ENCODE assay signal across 23 cellular contexts in genomic region chr7:55154096-55154495, GRCh38.
"Had no signal": no experiment of that assay in that cellular context is flagged by ENCODE, and none has a peak within 500 bp of the region (broad histone marks: within the 10 kb centered on the region; RNA-seq: fewer than 3 reads in every experiment).

No MANE protein-coding gene starts in this region.

- DNase-seq: activated B cell treated with CpG ODN at 0.5 μM for 24 hours; activated CD4-positive, alpha-beta memory T cell treated with anti-CD3 and anti-CD28 coated beads for 36 hours; activated CD4-positive, alpha-beta T cell treated with anti-CD3 and anti-CD28 coated beads, Interleukin-2, amount 10 ng/mL, durations not matched to agents 7 days and 5 days; activated CD8-positive, alpha-beta memory T cell treated with anti-CD3 and anti-CD28 coated beads for 24 hours; activated gamma-delta T cell; activated naive CD4-positive, alpha-beta T cell treated with anti-CD3 and anti-CD28 coated beads for 36 hours; activated T-cell treated with anti-CD3 and anti-CD28 coated beads, Interleukin-2, amount 50 U/mL, for 4 hours; amygdala; KBM-7; NCI-H1092; NCI-H1417; NCI-H1930; NCI-H345; NCI-H510A; NCI-H69; T-cell; T-helper 2 cell; T1000 had no signal

- FAIRE-seq: astrocyte, TTC549 had no signal

- H3K27ac ChIP-seq: cardiac muscle cell, SK-N-MC had no signal

- ATAC-seq: activated T-cell treated with anti-CD3 and anti-CD28 coated beads, Interleukin-2, amount 50 U/mL, for 4 hours; Right ventricle myocardium inferior; T-cell had no signal

- H3K27me3 ChIP-seq: cardiac muscle cell had no signal

- H3K4me3 ChIP-seq: cardiac muscle cell, SK-N-MC had no signal

- H3K36me3 ChIP-seq: cardiac muscle cell had no signal
